26 cellular contexts compared by ENCODE assay signal in the genomic region with DNA sequence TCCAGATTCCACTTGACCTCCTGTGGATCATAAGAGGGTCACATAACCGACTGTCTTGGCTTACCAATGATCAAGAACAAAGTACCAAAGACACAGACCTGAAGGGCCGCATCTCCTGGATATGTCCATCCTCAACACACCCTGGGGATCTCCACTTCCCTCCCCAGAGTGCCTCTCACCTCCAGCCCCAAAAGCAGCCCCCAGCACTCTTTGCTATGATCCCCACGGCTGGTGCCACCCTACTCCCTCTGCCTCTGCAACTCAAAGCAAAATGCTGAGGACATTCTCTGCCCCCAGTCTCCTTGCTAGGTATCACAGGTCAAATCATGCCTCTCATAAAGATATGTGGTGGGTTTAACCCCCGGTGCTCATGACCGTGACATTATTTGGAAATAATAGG. TPM values are rescaled to one million over a fixed set of nuclear protein-coding genes. Genes with fewer than 3 reads are reported as not detected.
"Had no signal": no experiment of that assay in that cellular context is flagged by ENCODE, and none has a peak within 500 bp of the region (broad histone marks: within the 10 kb centered on the region; RNA-seq: fewer than 3 reads in every experiment).

No MANE protein-coding gene starts in this region.

- H3K4me1 Mint-ChIP-seq: neural crest cell; stimulated activated naive B cell treated with anti-CD40 and anti-IgM and Interleukin-4, amounts not matched to agents 10 μg/mL and 1 μg/mL and 100 μg/mL, for 72 hours had no signal

- H3K36me3 Mint-ChIP-seq: naive thymus-derived CD8-positive, alpha-beta T cell; stimulated activated naive B cell treated with anti-CD40 and anti-IgM and Interleukin-4, amounts not matched to agents 10 μg/mL and 1 μg/mL and 100 μg/mL, for 72 hours had no signal

- H3K27ac ChIP-seq: left ventricle myocardium inferior, pancreas, prostate gland, right lobe of liver, skin epidermis, stomach, testis, thyroid gland, upper lobe of right lung had no signal

- H3K9me3 ChIP-seq: left ventricle myocardium inferior, pancreas, prostate gland, right lobe of liver, stomach, testis, thyroid gland, upper lobe of right lung had no signal

- H3K4me3 ChIP-seq: left ventricle myocardium inferior, lung, pancreas, prostate gland, right lobe of liver, skin epidermis, stomach, testis, thyroid gland, upper lobe of right lung had no signal

- ATAC-seq: left colon; naive thymus-derived CD8-positive, alpha-beta T cell; right lobe of liver; stimulated activated naive B cell treated with anti-CD40 and anti-IgM and Interleukin-4, amounts not matched to agents 10 μg/mL and 1 μg/mL and 100 μg/mL, for 72 hours; stimulated activated naive CD8-positive, alpha-beta T cell treated with anti-CD3 and anti-CD28 coated beads, Interleukin-15, Interleukin-2, amounts not matched to agents 100 U/mL and 50 U/mL, for 24 hours; upper lobe of right lung had no signal

- H3K36me3 ChIP-seq: left ventricle myocardium inferior, pancreas, prostate gland, right lobe of liver, stomach, thyroid gland, upper lobe of right lung had no signal

- H3K27ac Mint-ChIP-seq: naive thymus-derived CD8-positive, alpha-beta T cell; nephron; stimulated activated naive B cell treated with anti-CD40 and anti-IgM and Interleukin-4, amounts not matched to agents 10 μg/mL and 1 μg/mL and 100 μg/mL, for 72 hours had no signal

- H3K27me3 ChIP-seq: pancreas, right lobe of liver, stomach, testis, thyroid gland, upper lobe of right lung had no signal

- H3K4me3 Mint-ChIP-seq: naive thymus-derived CD8-positive, alpha-beta T cell; nephron; neural crest cell; stimulated activated naive B cell treated with anti-CD40 and anti-IgM and Interleukin-4, amounts not matched to agents 10 μg/mL and 1 μg/mL and 100 μg/mL, for 72 hours had no signal

- DNase-seq: hippocampal formation; kidney; left colon; left ventricle myocardium inferior; mesendoderm; naive thymus-derived CD8-positive, alpha-beta T cell; nucleus accumbens; pancreas; retina; right lobe of liver; stimulated activated CD4-positive, alpha-beta T cell treated with anti-CD3 and anti-CD28 coated beads, Interleukin-12 subunit alpha, Interleukin-12 subunit beta, amount 100 ng/mL, for 4 hours; stimulated activated CD4-positive, alpha-beta T cell treated with anti-CD3 and anti-CD28 coated beads, Interleukin-15, amount 100 ng/mL, for 24 hours; stimulated activated CD4-positive, alpha-beta T cell treated with anti-CD3 and anti-CD28 coated beads, Interleukin-2, amount 100 ng/mL, for 24 hours; stimulated activated CD4-positive, alpha-beta T cell treated with anti-CD3 and anti-CD28 coated beads, Interleukin-4, amount 100 ng/mL, for 1 hour; stimulated activated naive B cell treated with anti-CD40 and anti-IgM and Interleukin-4, amounts not matched to agents 10 μg/mL and 1 μg/mL and 100 μg/mL, for 72 hours; stimulated activated naive CD8-positive, alpha-beta T cell treated with anti-CD3 and anti-CD28 coated beads, Interleukin-15, Interleukin-2, amounts not matched to agents 100 U/mL and 50 U/mL, for 24 hours; stomach; testis; trophoblast cell; upper lobe of right lung had no signal

- H3K4me1 ChIP-seq: pancreas, prostate gland, right lobe of liver, testis, thyroid gland had no signal

- H3K9me3 Mint-ChIP-seq: naive thymus-derived CD8-positive, alpha-beta T cell; nephron; stimulated activated naive B cell treated with anti-CD40 and anti-IgM and Interleukin-4, amounts not matched to agents 10 μg/mL and 1 μg/mL and 100 μg/mL, for 72 hours had no signal

RNA-seq across cellular contexts. Expression of gene SLCO2A1, which starts 32.7 kb away (rescaled TPM):
- total RNA-seq: naive thymus-derived CD8-positive, alpha-beta T cell had no signal
- polyA plus RNA-seq: naive thymus-derived CD8-positive, alpha-beta T cell had no signal
